ENCODE assay signal across 8 cellular contexts in genomic region chr13:44917589-44918322, GRCh38.
DNase-seq lines count a peak whose midpoint lies in the region; ATAC-seq and TF ChIP-seq lines count a peak whose summit lies in the region.

No MANE protein-coding gene starts in this region.

- DNase-seq in NCI-H1694 (lab: John Stamatoyannopoulos, UW) = peak; percentile 93
- peak; percentile 92 to 98 (median 94) for DNase-seq in T-helper 1 cell
- DNase-seq in left ventricle myocardium superior = peak; percentile 97
- DNase-seq in posterior vena cava (ENCODE audit: low spot score) = peak; percentile 98
- DNase-seq in upper lobe of right lung = peak; percentile 96

- H3K4me3 ChIP-seq in GM12875 (ENCODE audit: low read depth, low read length) (peak overlapping the region; percentile 64), upper lobe of right lung (peak overlapping the region; percentile 54)

- ATAC-seq in HG02852 (IDR thresholded peaks at IDR 0.05; ENCODE audit: unreplicated experiment) (peak; percentile 75), left ventricle myocardium superior (peak; percentile 88), upper lobe of right lung (peak; percentile 84)

- H3K9me3 ChIP-seq in upper lobe of right lung = no peaks in the 10 kb centered on the region

- H3K27me3 ChIP-seq in upper lobe of right lung = no peaks in the 10 kb centered on the region

- TF ChIP-seq CTCF in GM12875 (IDR thresholded peaks at IDR 0.05; ENCODE audit: borderline replicate concordance, insufficient read depth, low read depth, low read length) = peak; percentile 35; the same call in 1 of the 2 replicates
- peak; percentile 51 for TF ChIP-seq CTCF in upper lobe of right lung (IDR thresholded peaks at IDR 0.05)

- intact Hi-C loops in left ventricle myocardium superior (cut with micrococcal nuclease) (no loop called here), posterior vena cava (cut with DNase I) (no loop called here), upper lobe of right lung (cut with DNase I) (no loop called here)

- H3K36me3 ChIP-seq in upper lobe of right lung = no peaks in the 10 kb centered on the region

- H3K4me1 ChIP-seq in upper lobe of right lung = peaks cover 23% of the 10 kb centered on the region

- H3K27ac ChIP-seq in angular gyrus (ENCODE audit: low read depth, low read length) = peak overlapping the region; percentile 99
- peak overlapping the region; percentile 90 for H3K27ac ChIP-seq in upper lobe of right lung

Comparison
In these comparisons a context has a peak if more than half of its experiments do, and no peak if none do; other contexts are left out.
1. Peak in every context shown above with its lines: DNase-seq, ATAC-seq, H3K4me3 ChIP-seq and H3K27ac ChIP-seq.